In genomic region chr17:76166168-76166567, GRCh38 we compare ENCODE assay signal across 1 cellular context.
TF ChIP-seq lines count a peak whose summit lies in the region.

No MANE protein-coding gene starts in this region.

TF ChIP-seq in SK-N-SH treated with all-trans-retinoic acid at 6 μM for 48 hours, 23 proteins besides CTCF, POLR2A, EP300 and RAD21 (continued from another document):
- no peak for TF ChIP-seq TSHZ2 (CRISPR knock-in tag; IDR thresholded peaks at IDR 0.05)
